1 cellular context compared by ENCODE assay signal in the genomic region with DNA sequence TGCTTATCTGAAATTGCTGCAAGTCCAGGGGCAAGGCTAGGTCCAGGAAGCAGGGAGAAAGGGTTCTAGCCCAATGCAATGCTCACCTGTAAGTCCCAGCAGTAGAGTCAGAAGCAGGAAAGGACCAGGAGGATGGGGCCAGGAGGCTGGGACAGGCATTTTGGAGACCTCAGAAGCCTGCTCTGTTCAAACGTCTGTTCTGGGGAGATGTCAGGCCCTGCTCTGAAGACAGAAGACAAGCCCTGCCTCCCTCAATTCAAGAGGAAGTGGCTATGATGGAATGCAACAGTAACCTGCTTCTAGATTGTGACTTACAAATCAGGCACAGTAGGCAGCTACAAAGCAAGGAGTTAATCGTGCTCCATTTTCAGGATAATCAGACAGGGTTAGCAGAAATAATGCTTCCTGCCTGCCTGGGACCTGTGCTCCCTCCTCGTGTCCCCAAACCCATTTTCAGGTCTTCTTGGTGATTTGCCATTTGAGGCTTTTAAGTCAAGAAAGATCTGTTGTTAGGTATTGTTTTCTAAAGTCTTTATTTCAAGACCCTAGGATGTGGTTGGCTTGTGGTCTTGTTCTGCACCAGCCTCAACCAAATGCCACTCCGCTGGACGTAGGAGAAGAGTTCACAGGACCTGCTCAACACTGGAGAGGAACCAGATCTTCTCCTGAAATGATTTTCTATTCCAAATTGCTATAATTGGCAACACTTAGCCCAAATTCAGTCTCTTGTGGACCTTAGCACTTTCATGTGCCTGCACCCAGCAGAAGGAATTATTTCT.
TF ChIP-seq lines count a peak whose summit lies in the region.

A gene (minus strand): TSS at position 224 of the 779 bp plus-strand sequence. CDS start 65 bp downstream, at position 159.

TF ChIP-seq in HepG2, 621 proteins besides CTCF, POLR2A, EP300 and RAD21:
- TF ChIP-seq, protein P1, sequence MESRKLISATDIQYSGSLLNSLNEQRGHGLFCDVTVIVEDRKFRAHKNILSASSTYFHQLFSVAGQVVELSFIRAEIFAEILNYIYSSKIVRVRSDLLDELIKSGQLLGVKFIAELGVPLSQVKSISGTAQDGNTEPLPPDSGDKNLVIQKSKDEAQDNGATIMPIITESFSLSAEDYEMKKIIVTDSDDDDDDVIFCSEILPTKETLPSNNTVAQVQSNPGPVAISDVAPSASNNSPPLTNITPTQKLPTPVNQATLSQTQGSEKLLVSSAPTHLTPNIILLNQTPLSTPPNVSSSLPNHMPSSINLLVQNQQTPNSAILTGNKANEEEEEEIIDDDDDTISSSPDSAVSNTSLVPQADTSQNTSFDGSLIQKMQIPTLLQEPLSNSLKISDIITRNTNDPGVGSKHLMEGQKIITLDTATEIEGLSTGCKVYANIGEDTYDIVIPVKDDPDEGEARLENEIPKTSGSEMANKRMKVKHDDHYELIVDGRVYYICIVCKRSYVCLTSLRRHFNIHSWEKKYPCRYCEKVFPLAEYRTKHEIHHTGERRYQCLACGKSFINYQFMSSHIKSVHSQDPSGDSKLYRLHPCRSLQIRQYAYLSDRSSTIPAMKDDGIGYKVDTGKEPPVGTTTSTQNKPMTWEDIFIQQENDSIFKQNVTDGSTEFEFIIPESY (CRISPR knock-in tag; IDR thresholded peaks at IDR 0.05), result no peak
- TF ChIP-seq PCBP2 (optimal IDR thresholded peaks at IDR 0.05; ENCODE audit: low read depth, low read length, poor library complexity, severe bottlenecking), result peak; percentile 38
